2 cellular contexts compared by ENCODE assay signal in genomic region chr20:35840403-35840802, GRCh38.
TF ChIP-seq lines count a peak whose summit lies in the region.

No MANE protein-coding gene starts in this region.

TF ChIP-seq in GM23338, 12 proteins besides CTCF, POLR2A, EP300 and RAD21 (continued from another document):
- TF ChIP-seq ETS1 (IDR thresholded peaks at IDR 0.05): no peak
- no peak for TF ChIP-seq EZH2 (IDR thresholded peaks at IDR 0.05; ENCODE audit: low read depth, unreplicated experiment)
TF ChIP-seq in GM23338: peak in this region for 0.

TF ChIP-seq in SK-N-SH, 30 proteins besides CTCF, POLR2A, EP300 and RAD21 (continued from another document):
- TF ChIP-seq, protein P1, sequence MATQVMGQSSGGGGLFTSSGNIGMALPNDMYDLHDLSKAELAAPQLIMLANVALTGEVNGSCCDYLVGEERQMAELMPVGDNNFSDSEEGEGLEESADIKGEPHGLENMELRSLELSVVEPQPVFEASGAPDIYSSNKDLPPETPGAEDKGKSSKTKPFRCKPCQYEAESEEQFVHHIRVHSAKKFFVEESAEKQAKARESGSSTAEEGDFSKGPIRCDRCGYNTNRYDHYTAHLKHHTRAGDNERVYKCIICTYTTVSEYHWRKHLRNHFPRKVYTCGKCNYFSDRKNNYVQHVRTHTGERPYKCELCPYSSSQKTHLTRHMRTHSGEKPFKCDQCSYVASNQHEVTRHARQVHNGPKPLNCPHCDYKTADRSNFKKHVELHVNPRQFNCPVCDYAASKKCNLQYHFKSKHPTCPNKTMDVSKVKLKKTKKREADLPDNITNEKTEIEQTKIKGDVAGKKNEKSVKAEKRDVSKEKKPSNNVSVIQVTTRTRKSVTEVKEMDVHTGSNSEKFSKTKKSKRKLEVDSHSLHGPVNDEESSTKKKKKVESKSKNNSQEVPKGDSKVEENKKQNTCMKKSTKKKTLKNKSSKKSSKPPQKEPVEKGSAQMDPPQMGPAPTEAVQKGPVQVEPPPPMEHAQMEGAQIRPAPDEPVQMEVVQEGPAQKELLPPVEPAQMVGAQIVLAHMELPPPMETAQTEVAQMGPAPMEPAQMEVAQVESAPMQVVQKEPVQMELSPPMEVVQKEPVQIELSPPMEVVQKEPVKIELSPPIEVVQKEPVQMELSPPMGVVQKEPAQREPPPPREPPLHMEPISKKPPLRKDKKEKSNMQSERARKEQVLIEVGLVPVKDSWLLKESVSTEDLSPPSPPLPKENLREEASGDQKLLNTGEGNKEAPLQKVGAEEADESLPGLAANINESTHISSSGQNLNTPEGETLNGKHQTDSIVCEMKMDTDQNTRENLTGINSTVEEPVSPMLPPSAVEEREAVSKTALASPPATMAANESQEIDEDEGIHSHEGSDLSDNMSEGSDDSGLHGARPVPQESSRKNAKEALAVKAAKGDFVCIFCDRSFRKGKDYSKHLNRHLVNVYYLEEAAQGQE (IDR thresholded peaks at IDR 0.05; ENCODE audit: low read depth, low read length): no peak
- no peak for TF ChIP-seq EZH2phosphoT487 (IDR thresholded peaks at IDR 0.05; ENCODE audit: borderline replicate concordance, low read depth)
- no peak for TF ChIP-seq PBX3 (IDR thresholded peaks at IDR 0.05)
- no peak for TF ChIP-seq JUND (IDR thresholded peaks at IDR 0.05)
- TF ChIP-seq POLR2AphosphoS5 (IDR thresholded peaks at IDR 0.05; ENCODE audit: low read depth, low read length): no peak
- TF ChIP-seq USF1 (IDR thresholded peaks at IDR 0.05; ENCODE audit: borderline replicate concordance, low read depth): no peak
- TF ChIP-seq ELF1 (IDR thresholded peaks at IDR 0.05): no peak
- no peak for TF ChIP-seq TAF1 (IDR thresholded peaks at IDR 0.05; ENCODE audit: borderline replicate concordance, low read depth, low read length)
- TF ChIP-seq IRF3 (IDR thresholded peaks at IDR 0.05; ENCODE audit: low read depth, low read length): no peak
- peak; percentile 57 for TF ChIP-seq CHD2 (IDR thresholded peaks at IDR 0.05; ENCODE audit: low read length, partially characterized antibody)
- TF ChIP-seq GATA2 (CRISPR knock-in tag; IDR thresholded peaks at IDR 0.05): peak; percentile 86
- 0 out of 2 replicates have a peak, but pooled peaks have one; percentile 46 for TF ChIP-seq MXI1 (IDR thresholded peaks at IDR 0.05; ENCODE audit: low read depth, low read length)
- peak; percentile 58; the same call in 1 of the 2 replicates for TF ChIP-seq RCOR1 (IDR thresholded peaks at IDR 0.05; ENCODE audit: low read length)
- no peak for TF ChIP-seq FOSL2 (IDR thresholded peaks at IDR 0.05; ENCODE audit: borderline replicate concordance, low read depth)
- no peak for TF ChIP-seq MAX (IDR thresholded peaks at IDR 0.05; ENCODE audit: low read depth)
- TF ChIP-seq TCF12 (IDR thresholded peaks at IDR 0.05): no peak
